ENCODE assay signal across 29 cellular contexts in the genomic region with DNA sequence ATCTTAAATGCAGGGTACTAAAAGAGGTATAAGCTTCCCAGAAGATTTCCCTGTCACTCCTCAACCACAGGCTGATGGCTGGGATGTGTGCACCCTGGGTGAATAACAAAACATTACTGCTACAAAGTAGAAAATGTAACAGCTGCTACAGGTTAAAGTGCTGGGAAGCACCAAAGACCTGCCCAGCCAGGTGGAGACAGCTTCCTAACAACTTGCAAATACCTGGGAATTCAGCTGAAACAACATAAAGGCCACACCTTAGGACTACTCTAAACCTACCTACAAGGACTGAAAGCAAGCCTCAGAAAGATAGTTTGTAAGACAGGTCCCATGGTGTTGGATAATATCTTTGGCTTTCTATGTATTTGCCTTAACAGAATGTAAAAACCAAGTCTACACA.
"Had no signal": no experiment of that assay in that cellular context is flagged by ENCODE, and none has a peak within 500 bp of the region (broad histone marks: within the 10 kb centered on the region; RNA-seq: fewer than 3 reads in every experiment).

No MANE protein-coding gene starts in this region.

- FAIRE-seq: astrocyte, bronchial epithelial cell, colon, endothelial cell of umbilical vein had no signal

- H3K27me3 ChIP-seq: brain microvascular endothelial cell, esophagus squamous epithelium, gastroesophageal sphincter had no signal

- H3K27ac ChIP-seq: brain microvascular endothelial cell, epithelial cell of prostate, esophagus squamous epithelium, gastroesophageal sphincter had no signal

- DNase-seq: activated CD4-positive, alpha-beta memory T cell treated with anti-CD3 and anti-CD28 coated beads for 36 hours; activated CD4-positive, alpha-beta T cell treated with anti-CD3 and anti-CD28 coated beads for 36 hours; activated CD4-positive, alpha-beta T cell treated with anti-CD3 and anti-CD28 coated beads, Interleukin-2, amount 10 ng/mL, durations not matched to agents 24 days and 14 days; activated CD4-positive, CD25-positive, alpha-beta regulatory T cell; activated CD4-positive, CD25-positive, alpha-beta regulatory T cell treated with anti-CD3 and anti-CD28 coated beads, Interleukin-2, amount 50 U/mL, for 72 hours; activated CD8-positive, alpha-beta memory T cell treated with anti-CD3 and anti-CD28 coated beads, Interleukin-2, amount 50 U/mL, for 48 hours; activated CD8-positive, alpha-beta T cell treated with anti-CD3 and anti-CD28 coated beads, Interleukin-2, amount 10 ng/mL, durations not matched to agents 7 days and 5 days; activated gamma-delta T cell treated with Interleukin-2 at 50 U/mL for 16 hours; activated naive CD4-positive, alpha-beta T cell treated with anti-CD3 and anti-CD28 coated beads, Interleukin-2, amount 50 U/mL, for 16 hours; activated naive CD4-positive, alpha-beta T cell treated with Interleukin-2 at 50 U/mL for 16 hours; activated T-cell treated with anti-CD3 and anti-CD28 coated beads for 4 hours; activated T-cell treated with anti-CD3 and anti-CD28 coated beads, Interleukin-2, amount 50 U/mL, for 24 hours; activated T-cell treated with anti-CD3 and anti-CD28 coated beads, Interleukin-2, amount 50 U/mL, for 72 hours; amniotic stem cell; anterior cingulate cortex; brain microvascular endothelial cell; cortex of kidney; dermis blood vessel endothelial cell; effector CD4-positive, alpha-beta T cell; effector memory CD8-positive, alpha-beta T cell; esophagus squamous epithelium; foreskin melanocyte; T-helper 2 cell had no signal

- H3K9me3 ChIP-seq: esophagus squamous epithelium, gastroesophageal sphincter had no signal

- H3K4me3 ChIP-seq: esophagus squamous epithelium, gastroesophageal sphincter had no signal

- H3K36me3 ChIP-seq: brain microvascular endothelial cell, esophagus squamous epithelium had no signal

- H3K4me1 ChIP-seq: esophagus squamous epithelium, gastroesophageal sphincter had no signal
